In the genomic region with DNA sequence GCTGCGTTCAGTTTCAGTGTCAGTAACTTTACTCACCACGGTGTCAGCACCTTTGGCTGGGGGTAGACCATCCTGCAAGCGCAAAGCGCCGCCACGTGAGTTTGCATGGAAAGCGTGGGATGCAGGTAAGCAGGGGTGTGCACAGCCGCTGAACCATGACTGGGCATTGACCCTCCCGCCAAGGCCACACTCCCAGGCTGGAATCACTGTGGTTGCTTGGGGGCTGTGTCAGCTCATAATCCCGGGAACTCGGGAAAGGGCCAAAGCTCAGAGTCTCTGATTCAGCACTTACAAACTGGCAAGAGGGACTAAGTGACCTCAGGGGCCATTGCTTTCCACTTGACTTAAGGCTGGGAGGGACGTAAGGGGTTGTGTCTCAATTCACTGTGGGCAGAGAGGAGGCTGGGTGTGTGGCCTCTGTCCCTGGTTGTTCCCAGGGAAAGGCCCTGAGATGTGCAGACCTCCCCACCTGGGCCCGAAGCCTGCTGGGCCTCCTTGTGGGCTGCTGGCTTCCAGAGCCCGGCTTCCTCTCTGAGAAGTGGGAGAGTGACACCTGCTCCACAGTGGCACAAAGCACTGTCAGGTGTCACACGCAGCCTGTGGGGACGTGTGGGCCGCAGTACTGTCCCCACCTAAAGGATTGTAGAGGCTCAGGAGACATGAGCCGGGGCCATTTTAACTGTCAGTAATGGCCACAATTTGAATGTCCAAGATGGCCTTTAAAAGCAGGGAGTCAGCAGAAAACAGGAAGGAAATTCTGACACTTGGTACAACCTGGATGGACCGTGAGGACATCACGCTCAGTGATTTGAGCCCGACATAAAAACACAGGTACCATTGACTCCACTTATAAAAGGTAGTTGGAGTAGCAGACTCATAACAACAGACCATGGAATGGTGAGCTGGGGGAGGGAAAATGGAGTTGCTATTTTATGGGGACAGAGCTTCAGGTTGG, we compare ENCODE assay signal across 31 cellular contexts. TPM values are rescaled to one million over a fixed set of nuclear protein-coding genes. Genes with fewer than 3 reads are reported as not detected.
A peak's percentile ranks its signal among the peaks of the same experiment; 100 is the strongest.
DNase-seq lines count a peak whose midpoint lies in the region; ATAC-seq, FAIRE-seq and TF ChIP-seq lines count a peak whose summit lies in the region.
"Had no signal": no experiment of that assay in that cellular context is flagged by ENCODE, and none has a peak within 500 bp of the region (broad histone marks: within the 10 kb centered on the region; RNA-seq: fewer than 3 reads in every experiment).

No MANE protein-coding gene starts in this region.

- H3K4me1 Mint-ChIP-seq in T-helper 17 cell: peaks cover 9% of the 10 kb centered on the region
- H3K4me1 Mint-ChIP-seq: activated T-helper 17 cell treated with anti-CD3 and anti-CD28 coated beads, Interleukin-2, amount 50 U/mL, for 72 hours had no signal

- H3K27me3 ChIP-seq in ovary: no peaks in the 10 kb centered on the region

- H3K4me3 ChIP-seq in A549: no peak overlapping the region
- peak overlapping the region in 1 of 2 donors; percentile 32 for H3K4me3 ChIP-seq in kidney (ENCODE audit: low read length in 2 of 2)
- H3K4me3 ChIP-seq in ovary: no peak overlapping the region
- H3K4me3 ChIP-seq: tibial artery had no signal

- no peak overlapping the region for H3K27ac ChIP-seq in A549
- H3K27ac ChIP-seq in kidney (ENCODE audit: low read depth in 2 of 2, low read length in 2 of 2): peak overlapping the region; percentile 72 to 87
- H3K27ac ChIP-seq in ovary: peak overlapping the region in 1 of 2 donors; percentile 62
- H3K27ac ChIP-seq: RWPE1, tibial artery had no signal

- peaks cover 8% of the 10 kb centered on the region; the same call in 1 of the 3 replicates for H3K9me3 ChIP-seq in A549
- H3K9me3 ChIP-seq in T-helper 17 cell (ENCODE audit: control insufficient read depth, low read length, poor library complexity, severe bottlenecking): no peaks in the 10 kb centered on the region
- no peaks in the 10 kb centered on the region for H3K9me3 ChIP-seq in kidney (ENCODE audit: control insufficient read depth in 1 of 2, low read length in 2 of 2)
- H3K9me3 ChIP-seq in ovary: no peaks in the 10 kb centered on the region
- H3K9me3 ChIP-seq: SK-N-SH had no signal

- H3K36me3 Mint-ChIP-seq in T-helper 17 cell (ENCODE audit: low read depth): peaks cover 6% of the 10 kb centered on the region
- H3K36me3 Mint-ChIP-seq: activated naive CD8-positive, alpha-beta T cell; mesothelial cell of epicardium had no signal

- TF ChIP-seq EP300 in A549 (IDR thresholded peaks at IDR 0.05) (no peak), ovary (IDR thresholded peaks at IDR 0.05) (no peak)

- no peak for TF ChIP-seq RAD21 in A549 (conservative IDR thresholded peaks at IDR 0.05 in 1 of 2, IDR thresholded peaks at IDR 0.05 in 1 of 2)

- FAIRE-seq in A549 (lab: Jason Lieb, UNC): no peak
- no peak for FAIRE-seq in kidney (lab: Jason Lieb, UNC)
- no peak for FAIRE-seq in GM19239 (lab: Jason Lieb, UNC)
- FAIRE-seq: astrocyte, endothelial cell of umbilical vein had no signal

- peaks cover 0 to 2% of the 10 kb centered on the region in 2 donors for H3K36me3 ChIP-seq in kidney (ENCODE audit: control insufficient read depth in 1 of 2, insufficient read depth in 2 of 2, low read length in 2 of 2)
- no peaks in the 10 kb centered on the region for H3K36me3 ChIP-seq in ovary
- H3K36me3 ChIP-seq: tibial artery had no signal

- no peak overlapping the region for H3K9ac ChIP-seq in kidney (ENCODE audit: low read length in 2 of 2)
- H3K9ac ChIP-seq: SK-N-SH had no signal

- intact Hi-C loops in kidney (cut with DNase I) (no loop called here), ovary (cut with DNase I) (no loop called here), left colon (cut with DNase I, micrococcal nuclease) (no loop called here)

- no peak for TF ChIP-seq CTCF in A549 (IDR thresholded peaks at IDR 0.05)
- TF ChIP-seq CTCF in kidney (IDR thresholded peaks at IDR 0.05; ENCODE audit: borderline replicate concordance, extremely low read depth, insufficient read depth): no peak
- no peak for TF ChIP-seq CTCF in ovary (IDR thresholded peaks at IDR 0.05)

- POLR2A ChIA-PET in A549 (lab: Yijun Ruan, JAX): no interaction called here

- peaks cover 26% of the 10 kb centered on the region for H3K27me3 Mint-ChIP-seq in T-helper 17 cell
- H3K27me3 Mint-ChIP-seq: activated naive CD8-positive, alpha-beta T cell; stimulated activated naive CD8-positive, alpha-beta T cell treated with anti-CD3 and anti-CD28 coated beads, Interleukin-15, Interleukin-2, amounts not matched to agents 100 ng/mL and 50 ng/mL, for 24 hours had no signal

- H3K4me3 Mint-ChIP-seq in T-helper 17 cell: peak overlapping the region; percentile 7
- H3K4me3 Mint-ChIP-seq: activated naive CD8-positive, alpha-beta T cell; activated T-helper 17 cell treated with anti-CD3 and anti-CD28 coated beads, Interleukin-2, amount 50 U/mL, for 72 hours; H9; mesothelial cell of epicardium; naive thymus-derived CD4-positive, alpha-beta T cell; stimulated activated naive CD8-positive, alpha-beta T cell treated with anti-CD3 and anti-CD28 coated beads, Interleukin-15, Interleukin-2, amounts not matched to agents 100 ng/mL and 50 ng/mL, for 24 hours; T-helper 2 cell treated with Interferon-gamma antibody and Interleukin-4, amounts not matched to agents 5 μg/mL and 100 μg/mL, for 36 hours had no signal

- DNase-seq in A549 (ENCODE audit: low read depth in 1 of 2, low spot score in 1 of 2): no peak
- no peak for DNase-seq in T-helper 17 cell
- peak; percentile 91 for DNase-seq in kidney
- DNase-seq in ovary: peak in 3 of 5 donors; percentile 46 to 64 (median 59)
- no peak for DNase-seq in left colon
- no peak for DNase-seq in NCI-H2107 (lab: John Stamatoyannopoulos, UW)
- DNase-seq in activated T-cell treated with anti-CD3 and anti-CD28 coated beads for 4 hours: no peak
- DNase-seq in GM19239 (ENCODE audit: insufficient read length, low spot score): no peak
- DNase-seq: caudate nucleus; DMS79; GF-D8; H9; Karpas-422; naive thymus-derived CD4-positive, alpha-beta T cell; NCI-H187; NCI-H748 treated with DMSO at 0.1 percent for 48 hours; SK-N-SH; tibial artery had no signal

- ATAC-seq in A549 (no peak), T-helper 17 cell (no peak), left colon (no peak)
- ATAC-seq: activated T-helper 17 cell treated with anti-CD3 and anti-CD28 coated beads, Interleukin-2, amount 50 U/mL, for 72 hours; naive thymus-derived CD4-positive, alpha-beta T cell had no signal

- CTCF ChIA-PET in A549 (lab: Yijun Ruan, JAX): interaction anchor here (1.0 to 4.9 kb wide), 6 partner anchors 12 to 155 kb away, joined by 3 to 22 read pairs (median 4); no protein-coding TSS in a partner anchor

- no peak overlapping the region for H3K27ac Mint-ChIP-seq in T-helper 17 cell
- H3K27ac Mint-ChIP-seq: activated naive CD8-positive, alpha-beta T cell; activated T-helper 17 cell treated with anti-CD3 and anti-CD28 coated beads, Interleukin-2, amount 50 U/mL, for 72 hours; naive thymus-derived CD4-positive, alpha-beta T cell; stimulated activated naive CD8-positive, alpha-beta T cell treated with anti-CD3 and anti-CD28 coated beads, Interleukin-15, Interleukin-2, amounts not matched to agents 100 ng/mL and 50 ng/mL, for 24 hours; T-helper 2 cell treated with Interferon-gamma antibody and Interleukin-4, amounts not matched to agents 5 μg/mL and 100 μg/mL, for 36 hours had no signal

- H3K4me1 ChIP-seq in A549 (no peaks in the 10 kb centered on the region), kidney (ENCODE audit: control insufficient read depth in 1 of 2, insufficient read depth in 1 of 2, low read depth in 1 of 2, low read length in 2 of 2) (peaks cover 11 to 18% of the 10 kb centered on the region in 2 donors), ovary (ENCODE audit: insufficient read depth) (peaks cover 23% of the 10 kb centered on the region)
- H3K4me1 ChIP-seq: tibial artery had no signal

- TF ChIP-seq POLR2A in A549 (IDR thresholded peaks at IDR 0.05; ENCODE audit: low read length): no peak
- TF ChIP-seq POLR2A in ovary (IDR thresholded peaks at IDR 0.05): no peak

- H3K4me2 ChIP-seq in A549: no peak overlapping the region
- H3K4me2 ChIP-seq: SK-N-SH had no signal

- WGBS in A549 (ENCODE audit: missing lambda C conversion rate): 86% methylated on average over 17 of the region's 21 CpGs
- WGBS in ovary, 3 donors: 58 to 67% (median 60%) methylated on average over 21 of the region's 21 CpGs

TF ChIP-seq in A549, 52 proteins besides CTCF, POLR2A, EP300 and RAD21 (continues in another document):
- TF ChIP-seq GATA3 (IDR thresholded peaks at IDR 0.05; ENCODE audit: borderline replicate concordance) (no peak), MAFK (IDR thresholded peaks at IDR 0.05; ENCODE audit: partially characterized antibody) (peak; percentile 51)

RNA-seq across cellular contexts. Expression of gene ABO, which starts 16.7 kb away (rescaled TPM):
- polyA plus RNA-seq in A549 (2011; rRNA removed): not detected in 2 replicates
- polyA plus RNA-seq in A549 (2012; cell fraction: cytosol; rRNA removed): not detected in 2 replicates
- not detected in 2 replicates for polyA plus RNA-seq in A549 (2012; cell fraction: nucleus; rRNA removed)
- polyA plus RNA-seq in A549 (2017; fragmentation: RNase III; extraction: RNeasy Plus Mini Kit Qiagen cat#74134 plus additional on column Dnase treatment): not detected in 3 replicates
- not detected in 2 replicates for polyA minus RNA-seq in A549 (2011; rRNA and poly(A)+ RNA removed)
- total RNA-seq in T-helper 17 cell: 1 to 10 TPM; 2.1 to 3.8 TPM
- 29.0 TPM for total RNA-seq in kidney
- polyA plus RNA-seq in kidney (ENCODE audit: insufficient read depth, low read depth, low replicate concordance): 25.0 TPM
- total RNA-seq in ovary: 10 to 100 TPM; 16.0 to 27.7 (median 22.0) TPM
- 10 to 100 TPM; 18.5 to 21.1 TPM for polyA plus RNA-seq in ovary
- 10 to 100 TPM; 77.6 to 95.1 TPM for total RNA-seq in left colon
- total RNA-seq: A673; activated T-helper 17 cell treated with anti-CD3 and anti-CD28 coated beads, Interleukin-2, amount 50 U/mL, for 72 hours; astrocyte; endothelial cell of umbilical vein had no signal
- polyA plus RNA-seq: BJ; endothelial cell of umbilical vein; naive thymus-derived CD4-positive, alpha-beta T cell; SK-N-SH had no signal

RNA-seq across cellular contexts. Expression of gene OBP2B, which starts 49.3 kb away (rescaled TPM):
- polyA plus RNA-seq in A549 (2011; rRNA removed): not detected in 2 replicates
- polyA plus RNA-seq in A549 (2012; cell fraction: cytosol; rRNA removed): not detected in 2 replicates
- not detected in 2 replicates for polyA plus RNA-seq in A549 (2012; cell fraction: nucleus; rRNA removed)
- not detected in 3 replicates for polyA plus RNA-seq in A549 (2017; fragmentation: RNase III; extraction: RNeasy Plus Mini Kit Qiagen cat#74134 plus additional on column Dnase treatment)
- polyA minus RNA-seq in A549 (2011; rRNA and poly(A)+ RNA removed): not detected in 2 replicates
- not detected for total RNA-seq in T-helper 17 cell
- total RNA-seq in kidney: not detected
- not detected for polyA plus RNA-seq in kidney (ENCODE audit: insufficient read depth, low read depth, low replicate concordance)
- 1 to 10 TPM in 2 of 7 donors, under 1 TPM in 2, not detected in 3; 0.33 to 5.3 (median 2.7) TPM for total RNA-seq in ovary
- not detected for polyA plus RNA-seq in ovary
- total RNA-seq in left colon: not detected
- total RNA-seq: A673; activated T-helper 17 cell treated with anti-CD3 and anti-CD28 coated beads, Interleukin-2, amount 50 U/mL, for 72 hours; astrocyte; dermis microvascular lymphatic vessel endothelial cell; endothelial cell of umbilical vein; glomerular endothelial cell; H9; left cardiac atrium; mesothelial cell of epicardium; naive thymus-derived CD4-positive, alpha-beta T cell had no signal
- polyA plus RNA-seq: BJ; endothelial cell of umbilical vein; naive thymus-derived CD4-positive, alpha-beta T cell; SK-N-SH had no signal

Comparison
In these comparisons a context has a peak if more than half of its experiments do, and no peak if none do; other contexts are left out.
1. DNase-seq: peak in kidney (single experiment) and ovary (3 of 5); none in A549 (0 of 2), T-helper 17 cell (0 of 3), left colon (0 of 2), NCI-H2107 (single experiment), activated T-cell treated with anti-CD3 and anti-CD28 coated beads for 4 hours (single experiment) and GM19239 (single experiment).
2. H3K27ac ChIP-seq: peak in kidney (2 of 2); none in A549 (0 of 2).